In genomic region chr1:916173-917075, GRCh38 we compare ENCODE assay signal across 1 cellular context.
TF ChIP-seq lines count a peak whose summit lies in the region.

No MANE protein-coding gene starts in this region.

TF ChIP-seq in IMR-90, 13 proteins besides CTCF, POLR2A, EP300 and RAD21:
- TF ChIP-seq CEBPB (IDR thresholded peaks at IDR 0.05; ENCODE audit: low read depth, low read length), result peak; percentile 42; the same call in 1 of the 2 replicates
- TF ChIP-seq NFE2L2 (IDR thresholded peaks at IDR 0.05; ENCODE audit: low read depth, low read length), result no peak
TF ChIP-seq in IMR-90: peak in this region for 1.
